16 cellular contexts compared by ENCODE assay signal in the genomic region with DNA sequence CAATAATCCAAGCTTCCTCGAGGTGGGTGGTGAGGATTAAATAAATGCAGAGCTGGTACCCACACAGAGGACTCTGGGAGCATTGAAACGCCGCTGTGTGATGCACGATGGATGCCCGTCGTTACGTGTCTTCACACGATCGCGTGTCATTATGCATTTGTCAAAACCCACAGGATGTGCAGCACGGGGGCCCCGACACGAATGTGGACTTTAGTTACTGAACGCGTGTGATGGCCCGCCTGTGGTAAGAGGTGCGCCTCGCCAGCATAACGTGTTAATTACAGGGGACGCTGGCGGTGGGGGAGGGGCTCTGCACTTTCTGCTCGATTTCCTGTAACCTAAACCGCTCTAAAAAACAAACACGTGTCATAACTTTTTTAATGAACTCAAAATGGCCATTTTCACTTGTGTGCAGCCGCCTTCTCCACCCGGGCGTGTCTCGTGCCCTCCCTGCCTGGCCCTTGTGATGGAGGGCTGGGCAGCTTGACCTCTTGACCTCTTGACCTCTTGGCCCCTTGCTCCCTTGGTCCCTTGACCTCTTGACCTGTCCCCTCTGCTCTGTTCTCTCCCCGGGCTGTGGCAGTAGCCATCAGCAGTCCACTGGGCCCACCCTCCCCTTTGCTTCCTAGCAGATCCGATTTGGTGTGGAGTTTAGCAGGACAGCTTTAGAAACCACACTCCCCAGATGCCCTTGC. TPM values are rescaled to one million over a fixed set of nuclear protein-coding genes. Genes with fewer than 3 reads are reported as not detected.
"Had no signal": no experiment of that assay in that cellular context is flagged by ENCODE, and none has a peak within 500 bp of the region (broad histone marks: within the 10 kb centered on the region; RNA-seq: fewer than 3 reads in every experiment).

No MANE protein-coding gene starts in this region.

- H3K27ac Mint-ChIP-seq: activated CD4-positive, alpha-beta memory T cell treated with anti-CD3 and anti-CD28 coated beads, Interleukin-2, amount 10 ng/mL, durations not matched to agents 7 days and 5 days; activated CD4-positive, alpha-beta T cell treated with anti-CD3 and anti-CD28 coated beads for 36 hours; activated T-cell treated with anti-CD3 and anti-CD28 coated beads, Interleukin-2, amount 50 U/mL, for 24 hours; stimulated activated memory B cell treated with anti-CD40 and anti-IgM and Interleukin-4, amounts not matched to agents 10 μg/mL and 1 μg/mL and 100 μg/mL, for 72 hours; T-cell had no signal

- H3K36me3 Mint-ChIP-seq: T-cell had no signal

- H3K4me2 ChIP-seq: hepatocyte had no signal

- H3K27me3 ChIP-seq: dorsolateral prefrontal cortex, hepatocyte had no signal

- FAIRE-seq: keratinocyte had no signal

- H3K4me1 ChIP-seq: esophagus muscularis mucosa had no signal

- H3K27ac ChIP-seq: dorsolateral prefrontal cortex, esophagus muscularis mucosa, hepatocyte, VCaP had no signal

- H3K36me3 ChIP-seq: esophagus muscularis mucosa had no signal

- H3K79me2 ChIP-seq: hepatocyte had no signal

- H3K4me3 Mint-ChIP-seq: activated CD4-positive, alpha-beta memory T cell treated with anti-CD3 and anti-CD28 coated beads, Interleukin-2, amount 10 ng/mL, durations not matched to agents 7 days and 5 days; activated CD4-positive, alpha-beta T cell treated with anti-CD3 and anti-CD28 coated beads for 36 hours; activated T-cell treated with anti-CD3 and anti-CD28 coated beads, Interleukin-2, amount 50 U/mL, for 24 hours; stimulated activated memory B cell treated with anti-CD40 and anti-IgM and Interleukin-4, amounts not matched to agents 10 μg/mL and 1 μg/mL and 100 μg/mL, for 72 hours; T-cell had no signal

- H3K4me1 Mint-ChIP-seq: activated CD4-positive, alpha-beta memory T cell treated with anti-CD3 and anti-CD28 coated beads, Interleukin-2, amount 10 ng/mL, durations not matched to agents 7 days and 5 days; activated CD4-positive, alpha-beta T cell treated with anti-CD3 and anti-CD28 coated beads for 36 hours; T-cell had no signal

- H3K9me3 Mint-ChIP-seq: T-cell had no signal

- H3K27me3 Mint-ChIP-seq: activated CD4-positive, alpha-beta memory T cell treated with anti-CD3 and anti-CD28 coated beads, Interleukin-2, amount 10 ng/mL, durations not matched to agents 7 days and 5 days; activated CD4-positive, alpha-beta T cell treated with anti-CD3 and anti-CD28 coated beads for 36 hours; activated T-cell treated with anti-CD3 and anti-CD28 coated beads, Interleukin-2, amount 50 U/mL, for 24 hours; stimulated activated memory B cell treated with anti-CD40 and anti-IgM and Interleukin-4, amounts not matched to agents 10 μg/mL and 1 μg/mL and 100 μg/mL, for 72 hours; T-cell had no signal

- DNase-seq: activated CD4-positive, alpha-beta memory T cell treated with anti-CD3 and anti-CD28 coated beads, Interleukin-2, amount 10 ng/mL, durations not matched to agents 7 days and 5 days; activated CD4-positive, alpha-beta T cell treated with anti-CD3 and anti-CD28 coated beads for 36 hours; activated naive CD4-positive, alpha-beta T cell treated with anti-CD3 and anti-CD28 coated beads, Interleukin-2, amount 50 U/mL, for 16 hours; activated T-cell treated with anti-CD3 and anti-CD28 coated beads, Interleukin-2, amount 50 U/mL, for 24 hours; stimulated activated CD4-positive, alpha-beta T cell treated with anti-CD3 and anti-CD28 coated beads, Interleukin-12 subunit alpha, Interleukin-12 subunit beta, amount 100 ng/mL, for 4 hours; stimulated activated CD4-positive, alpha-beta T cell treated with anti-CD3 and anti-CD28 coated beads, Interleukin-2, amount 100 ng/mL, for 24 hours; T1000 had no signal

- ATAC-seq: activated CD4-positive, alpha-beta T cell treated with anti-CD3 and anti-CD28 coated beads for 36 hours; stimulated activated memory B cell treated with anti-CD40 and anti-IgM and Interleukin-4, amounts not matched to agents 10 μg/mL and 1 μg/mL and 100 μg/mL, for 72 hours; T-cell had no signal

- H2AFZ ChIP-seq: hepatocyte had no signal

- H3K4me3 ChIP-seq: dorsolateral prefrontal cortex, esophagus muscularis mucosa, hepatocyte had no signal

RNA-seq across cellular contexts. Expression of gene GALNT9, which starts 33.7 kb away (rescaled TPM):
- total RNA-seq: activated CD4-positive, alpha-beta memory T cell treated with anti-CD3 and anti-CD28 coated beads, Interleukin-2, amount 10 ng/mL, durations not matched to agents 7 days and 5 days; mesenteric fat pad; osteocyte had no signal
- polyA plus RNA-seq: keratinocyte had no signal
